16 cellular contexts compared by ENCODE assay signal in the genomic region with DNA sequence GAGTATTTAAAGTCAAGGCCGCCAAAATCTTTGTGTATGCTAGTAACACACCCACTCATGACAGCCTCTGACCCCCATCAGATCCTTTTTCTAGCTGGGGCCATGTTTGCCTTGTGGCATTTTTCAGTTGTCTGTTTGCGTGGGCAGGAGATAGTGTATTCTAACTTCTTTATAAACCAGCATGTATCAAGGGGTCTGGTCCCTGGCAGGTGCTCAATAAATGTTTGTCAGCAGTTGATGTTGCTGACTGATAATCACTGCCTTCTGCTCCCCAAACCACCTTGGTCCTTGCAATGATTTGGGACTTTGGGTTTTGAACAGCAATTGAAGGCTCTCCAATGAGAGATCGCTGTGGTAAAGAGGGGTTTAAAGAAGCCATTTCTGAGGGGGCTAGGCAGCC. TPM values are rescaled to one million over a fixed set of nuclear protein-coding genes. Genes with fewer than 3 reads are reported as not detected.
DNase-seq lines count a peak whose midpoint lies in the region; ATAC-seq, FAIRE-seq and TF ChIP-seq lines count a peak whose summit lies in the region.
"Had no signal": no experiment of that assay in that cellular context is flagged by ENCODE, and none has a peak within 500 bp of the region (broad histone marks: within the 10 kb centered on the region; RNA-seq: fewer than 3 reads in every experiment).

No MANE protein-coding gene starts in this region.

- peaks cover 13% of the 10 kb centered on the region for H3K36me3 Mint-ChIP-seq in nephron (ENCODE audit: low read depth)
- H3K36me3 Mint-ChIP-seq: CD8-positive, alpha-beta memory T cell had no signal

- no peak overlapping the region for H2BK5ac ChIP-seq in H1 (ENCODE audit: low read depth, low read length)

- H3K9me3 ChIP-seq in cardiac muscle cell (ENCODE audit: low read depth) (no peaks in the 10 kb centered on the region), heart right ventricle (no peaks in the 10 kb centered on the region), H1 (ENCODE audit: insufficient read depth in 2 of 2, low read depth in 1 of 2, low read length in 1 of 2) (no peaks in the 10 kb centered on the region), smooth muscle cell (replicated peaks; ENCODE audit: low read depth) (no peaks in the 10 kb centered on the region), lower lobe of right lung (no peaks in the 10 kb centered on the region)
- H3K9me3 ChIP-seq: BLaER1 had no signal

- TF ChIP-seq EP300 in H1 (IDR thresholded peaks at IDR 0.05; ENCODE audit: borderline replicate concordance in 1 of 2, low read depth in 2 of 2, low read length in 2 of 2) = no peak

- H3K18ac ChIP-seq in H1 (ENCODE audit: extremely low read depth, low read length) = no peak overlapping the region

- DNase-seq in cardiac muscle cell (ENCODE audit: low read depth in 1 of 2, low spot score in 1 of 2) = no peak
- no peak for DNase-seq in heart right ventricle
- DNase-seq in H1 (ENCODE audit: low read depth in 1 of 2, low spot score in 2 of 2) = no peak
- DNase-seq in smooth muscle cell (lab: John Stamatoyannopoulos, UW; ENCODE audit: unreplicated experiment) = no peak
- no peak for DNase-seq in lower lobe of right lung
- DNase-seq: 8988T; AML-193; CD8-positive, alpha-beta memory T cell; DMS53; GF-D8; GM23248; H9 had no signal

- no peaks in the 10 kb centered on the region for H3K23me2 ChIP-seq in H1 (ENCODE audit: low read depth, low read length)

- H3K9ac ChIP-seq in H1 (replicated peaks in 1 of 4; ENCODE audit: extremely low read depth in 1 of 4, low read depth in 3 of 4, low read length in 3 of 4) = no peak overlapping the region
- H3K9ac ChIP-seq in smooth muscle cell (ENCODE audit: low read depth) = no peak overlapping the region
- H3K9ac ChIP-seq: BLaER1, GM23248 had no signal

- no peak overlapping the region for H3K23ac ChIP-seq in H1 (ENCODE audit: insufficient read length)

- no peak overlapping the region for H4K5ac ChIP-seq in H1 (ENCODE audit: insufficient read length, low read depth, low read length)

- WGBS in heart right ventricle, 2 donors = 84 to 86% methylated on average over 3 of the region's 3 CpGs
- 89% methylated on average over 3 of the region's 3 CpGs; no CpG with 5 or more reads in 1 of the 2 experiments for WGBS in H1 (ENCODE audit: extremely low coverage in 1 of 2, insufficient coverage in 1 of 2, insufficient read length in 1 of 2, insufficient replicate concordance in 2 of 2, low coverage in 1 of 2, low lambda C conversion rate in 2 of 2, missing lambda C conversion rate in 1 of 2), 2 experiments
- WGBS in smooth muscle cell (ENCODE audit: low lambda C conversion rate) = 70% methylated on average over 3 of the region's 3 CpGs

- H3K27me3 ChIP-seq in cardiac muscle cell = no peaks in the 10 kb centered on the region
- H3K27me3 ChIP-seq in heart right ventricle = no peaks in the 10 kb centered on the region
- no peaks in the 10 kb centered on the region for H3K27me3 ChIP-seq in H1 (replicated peaks in 1 of 4; ENCODE audit: control insufficient read depth in 3 of 4, extremely low read depth in 1 of 4, insufficient read depth in 3 of 4, low read length in 3 of 4)
- H3K27me3 ChIP-seq in smooth muscle cell (ENCODE audit: low read depth) = no peaks in the 10 kb centered on the region
- H3K27me3 ChIP-seq in lower lobe of right lung (ENCODE audit: low read depth) = no peaks in the 10 kb centered on the region
- H3K27me3 ChIP-seq: BLaER1 had no signal

- no peak for FAIRE-seq in H1 (lab: Jason Lieb, UNC)

- intact Hi-C loops in heart right ventricle (cut with DNase I) (no loop called here), lower lobe of right lung (cut with DNase I) (no loop called here)

- no peak overlapping the region for H4K8ac ChIP-seq in H1 (ENCODE audit: extremely low read depth, insufficient read depth, low read length)

- no peak overlapping the region for H3K56ac ChIP-seq in H1 (replicated peaks; ENCODE audit: insufficient read length, low read depth, low read length)

- H3K79me1 ChIP-seq in H1 (ENCODE audit: low read depth, low read length) = no peaks in the 10 kb centered on the region

- no peak overlapping the region for H2AK5ac ChIP-seq in H1 (ENCODE audit: low read depth, low read length)

- H2BK15ac ChIP-seq in H1 (ENCODE audit: low read length) = peak overlapping the region; percentile 77; the same call in 1 of the 2 replicates

- TF ChIP-seq CTCF in cardiac muscle cell (IDR thresholded peaks at IDR 0.05; ENCODE audit: low read depth, low read length) (no peak), heart right ventricle (IDR thresholded peaks at IDR 0.05) (no peak), H1 (IDR thresholded peaks at IDR 0.05; ENCODE audit: control extremely low read depth in 1 of 3, insufficient read depth in 1 of 3, low read depth in 1 of 3, low read length in 3 of 3) (no peak), nephron (IDR thresholded peaks at IDR 0.05; ENCODE audit: unreplicated experiment in 3 of 3) (no peak), smooth muscle cell (IDR thresholded peaks at IDR 0.05; ENCODE audit: borderline replicate concordance, insufficient read depth, poor library complexity, severe bottlenecking) (no peak), lower lobe of right lung (IDR thresholded peaks at IDR 0.05) (no peak)

- H3K4me1 ChIP-seq in cardiac muscle cell (ENCODE audit: low read depth) (peaks cover 15% of the 10 kb centered on the region), heart right ventricle (peaks cover 0 to 66% (median 25%) of the 10 kb centered on the region in 9 donors), H1 (replicated peaks in 1 of 4; ENCODE audit: control insufficient read depth in 3 of 4, insufficient read depth in 4 of 4, low read length in 3 of 4) (peaks cover 0 to 5% (median 0%) of the 10 kb centered on the region in 4 experiments; a peak in 4 of 7 replicates), smooth muscle cell (ENCODE audit: low read depth) (peaks cover 14% of the 10 kb centered on the region), lower lobe of right lung (peaks cover 11% of the 10 kb centered on the region)
- H3K4me1 ChIP-seq: BLaER1 had no signal

- no peak overlapping the region for H4K91ac ChIP-seq in H1 (replicated peaks; ENCODE audit: insufficient read length, low read length)

- TF ChIP-seq RAD21 in H1 (IDR thresholded peaks at IDR 0.05 in 1 of 2, conservative IDR thresholded peaks at IDR 0.05 in 1 of 2; ENCODE audit: low read depth in 2 of 2, low read length in 2 of 2) = no peak

- no peak overlapping the region for H2BK120ac ChIP-seq in H1 (replicated peaks; ENCODE audit: low read depth, low read length)

- POLR2A ChIA-PET in H1 (lab: Charles Lee; ENCODE audit: partially characterized antibody) = no interaction called here

- no peaks in the 10 kb centered on the region for H3K36me3 ChIP-seq in cardiac muscle cell
- no peaks in the 10 kb centered on the region for H3K36me3 ChIP-seq in heart right ventricle
- no peaks in the 10 kb centered on the region for H3K36me3 ChIP-seq in H1 (ENCODE audit: control insufficient read depth in 2 of 4, insufficient read depth in 4 of 4, low read length in 3 of 4)
- no peaks in the 10 kb centered on the region for H3K36me3 ChIP-seq in smooth muscle cell (ENCODE audit: low read depth)
- no peaks in the 10 kb centered on the region for H3K36me3 ChIP-seq in lower lobe of right lung
- H3K36me3 ChIP-seq: BLaER1 had no signal

- H3K4me1 Mint-ChIP-seq in nephron = peaks cover 72% of the 10 kb centered on the region
- H3K4me1 Mint-ChIP-seq: CD8-positive, alpha-beta memory T cell had no signal

- H3K4ac ChIP-seq in H1 (replicated peaks; ENCODE audit: insufficient read length, low read depth, low read length) = no peak overlapping the region

- no peaks in the 10 kb centered on the region for H3K9me3 Mint-ChIP-seq in nephron
- H3K9me3 Mint-ChIP-seq: H9 had no signal

- ATAC-seq in heart right ventricle = no peak
- no peak for ATAC-seq in GM19397 (IDR thresholded peaks at IDR 0.05; ENCODE audit: unreplicated experiment)
- ATAC-seq in lower lobe of right lung = no peak
- no peak for ATAC-seq in HG02973 (IDR thresholded peaks at IDR 0.05; ENCODE audit: unreplicated experiment)

- peaks cover 4% of the 10 kb centered on the region for H3K27me3 Mint-ChIP-seq in nephron (ENCODE audit: low read depth)

- H3K4me3 ChIP-seq in cardiac muscle cell = no peak overlapping the region
- H3K4me3 ChIP-seq in heart right ventricle = no peak overlapping the region
- H3K4me3 ChIP-seq in H1 (ENCODE audit: extremely low read depth in 1 of 4, insufficient read depth in 2 of 4, low read depth in 3 of 4, low read length in 4 of 4) = no peak overlapping the region
- no peak overlapping the region for H3K4me3 ChIP-seq in smooth muscle cell
- no peak overlapping the region for H3K4me3 ChIP-seq in lower lobe of right lung
- H3K4me3 ChIP-seq: BLaER1, GM23248 had no signal

- no peak overlapping the region for H2BK12ac ChIP-seq in H1 (ENCODE audit: low read depth, low read length)

- H3K79me2 ChIP-seq in H1 (ENCODE audit: control insufficient read depth in 1 of 2, insufficient read depth in 2 of 2, low read length in 2 of 2) = no peaks in the 10 kb centered on the region
- peaks cover 85% of the 10 kb centered on the region for H3K79me2 ChIP-seq in smooth muscle cell (ENCODE audit: low read depth)

- H4K20me1 ChIP-seq in H1 (replicated peaks in 1 of 2; ENCODE audit: control insufficient read depth in 1 of 2, insufficient read depth in 2 of 2, low read length in 2 of 2) (no peaks in the 10 kb centered on the region), smooth muscle cell (ENCODE audit: low read depth) (peaks cover 5% of the 10 kb centered on the region)
- H4K20me1 ChIP-seq: BLaER1 had no signal

- no peak overlapping the region for H3K14ac ChIP-seq in H1 (ENCODE audit: insufficient read length)

- H3K4me3 Mint-ChIP-seq in nephron = no peak overlapping the region
- H3K4me3 Mint-ChIP-seq: CD8-positive, alpha-beta memory T cell; H9 had no signal

- no peak for TF ChIP-seq POLR2A in H1 (IDR thresholded peaks at IDR 0.05; ENCODE audit: control extremely low read depth in 1 of 2, low read depth in 2 of 2, low read length in 2 of 2)

- H2BK20ac ChIP-seq in H1 (ENCODE audit: low read length) = no peak overlapping the region

- H3F3A ChIP-seq in smooth muscle cell (ENCODE audit: low read depth) = peaks cover 46% of the 10 kb centered on the region

- peak overlapping the region; percentile 20 to 78 (median 41) for H3K27ac Mint-ChIP-seq in nephron
- H3K27ac Mint-ChIP-seq: CD8-positive, alpha-beta memory T cell had no signal

- H3K4me2 ChIP-seq in H1 (ENCODE audit: insufficient read depth in 1 of 2, low read depth in 2 of 2, low read length in 2 of 2) = no peak overlapping the region
- H3K4me2 ChIP-seq in smooth muscle cell = peak overlapping the region; percentile 20
- H3K4me2 ChIP-seq: BLaER1 had no signal

- H2AFZ ChIP-seq in H1 (ENCODE audit: low read length) (no peak overlapping the region), smooth muscle cell (ENCODE audit: low read depth) (no peak overlapping the region)
- H2AFZ ChIP-seq: GM23248 had no signal

- H3K27ac ChIP-seq in cardiac muscle cell = peak overlapping the region; percentile 59
- H3K27ac ChIP-seq in heart right ventricle = peak overlapping the region in 1 of 10 donors; percentile 3
- H3K27ac ChIP-seq in H1 (ENCODE audit: low read depth, low read length) = no peak overlapping the region
- H3K27ac ChIP-seq in smooth muscle cell (ENCODE audit: low read depth) = peak overlapping the region; percentile 61
- no peak overlapping the region for H3K27ac ChIP-seq in lower lobe of right lung
- H3K27ac ChIP-seq: BLaER1, GM23248 had no signal

- CTCF ChIA-PET in H1 (lab: Charles Lee; ENCODE audit: partially characterized antibody) = no interaction called here

RNA-seq across cellular contexts. Expression of a gene that starts 19.2 kb away (rescaled TPM):
- total RNA-seq in cardiac muscle cell = 26.8 and 27.2 TPM in 2 replicates
- 22.4 and 28.3 TPM in 2 replicates for polyA plus RNA-seq in cardiac muscle cell
- total RNA-seq in heart right ventricle = 10 to 100 TPM in 9 of 10 donors, 1 to 10 TPM in 1; 8.6 to 23.2 (median 19.0) TPM
- 1 to 10 TPM; 3.6 to 6.5 TPM for polyA plus RNA-seq in heart right ventricle
- 0.22 and 0.44 TPM in 2 replicates for total RNA-seq in H1 (2021; fragmentation: NEBNext Ultra II Directional; extraction: Animal tissue kit (Norgen Biotek cat#: 25700))
- polyA plus RNA-seq in H1 (2011; rRNA removed) = 0.13 and 0.15 TPM in 2 replicates
- polyA plus RNA-seq in H1 (2011; cell fraction: cytosol; rRNA removed) = 0.10 TPM
- polyA plus RNA-seq in H1 (2011; cell fraction: nucleus; rRNA removed) = 0.20 TPM
- 0.11 to 0.30 TPM (median 0.28 TPM) in 3 of 4 replicates, not detected in the other for polyA plus RNA-seq in H1 (2012, experiment 1 of 2)
- polyA plus RNA-seq in H1 (2012, experiment 2 of 2) = not detected
- 0.14 TPM for polyA plus RNA-seq in H1 (2013, experiment 1 of 2)
- 0.15 TPM for polyA plus RNA-seq in H1 (2013, experiment 2 of 2)
- polyA minus RNA-seq in H1 (2011; rRNA and poly(A)+ RNA removed) = 0.27 and 0.98 TPM in 2 replicates
- polyA minus RNA-seq in H1 (2011; cell fraction: cytosol; rRNA and poly(A)+ RNA removed) = not detected
- polyA minus RNA-seq in H1 (2011; cell fraction: nucleus; rRNA and poly(A)+ RNA removed) = 1.2 TPM
- total RNA-seq in smooth muscle cell = 106 and 129 TPM in 2 replicates
- polyA plus RNA-seq in smooth muscle cell = 62.8 and 88.1 TPM in 2 replicates
- total RNA-seq in lower lobe of right lung = 5.6 TPM
- total RNA-seq: CD8-positive, alpha-beta memory T cell; GM23248 had no signal
- polyA plus RNA-seq: CD8-positive, alpha-beta memory T cell had no signal

Comparison
In these comparisons a context has a peak if more than half of its experiments do, and no peak if none do; other contexts are left out.
1. H3K27ac ChIP-seq: peak in cardiac muscle cell (single experiment) and smooth muscle cell (single experiment); none in H1 (single experiment) and lower lobe of right lung (single experiment).